2 cellular contexts compared by ENCODE assay signal in the genomic region with DNA sequence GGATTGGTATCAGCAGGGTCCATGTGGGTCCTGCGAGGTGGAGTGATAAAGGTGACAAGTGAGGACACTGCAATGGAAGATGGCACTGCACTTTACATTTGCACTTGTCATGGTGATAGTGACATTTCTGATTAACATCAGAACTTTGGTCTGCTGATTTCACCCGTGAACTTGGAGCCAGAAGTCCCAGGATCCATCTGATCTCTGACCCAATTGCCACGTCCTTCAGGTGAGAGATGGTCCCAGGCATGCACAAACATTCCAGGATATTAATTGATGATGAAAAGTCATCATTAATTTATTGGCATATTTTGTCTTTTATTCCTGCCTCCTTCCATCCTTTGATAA.
TF ChIP-seq lines count a peak whose summit lies in the region.

No MANE protein-coding gene starts in this region.

TF ChIP-seq in HepG2, 621 proteins besides CTCF, POLR2A, EP300 and RAD21 (continues in another document):
- TF ChIP-seq, protein P1, sequence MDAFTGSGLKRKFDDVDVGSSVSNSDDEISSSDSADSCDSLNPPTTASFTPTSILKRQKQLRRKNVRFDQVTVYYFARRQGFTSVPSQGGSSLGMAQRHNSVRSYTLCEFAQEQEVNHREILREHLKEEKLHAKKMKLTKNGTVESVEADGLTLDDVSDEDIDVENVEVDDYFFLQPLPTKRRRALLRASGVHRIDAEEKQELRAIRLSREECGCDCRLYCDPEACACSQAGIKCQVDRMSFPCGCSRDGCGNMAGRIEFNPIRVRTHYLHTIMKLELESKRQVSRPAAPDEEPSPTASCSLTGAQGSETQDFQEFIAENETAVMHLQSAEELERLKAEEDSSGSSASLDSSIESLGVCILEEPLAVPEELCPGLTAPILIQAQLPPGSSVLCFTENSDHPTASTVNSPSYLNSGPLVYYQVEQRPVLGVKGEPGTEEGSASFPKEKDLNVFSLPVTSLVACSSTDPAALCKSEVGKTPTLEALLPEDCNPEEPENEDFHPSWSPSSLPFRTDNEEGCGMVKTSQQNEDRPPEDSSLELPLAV (CRISPR knock-in tag; conservative IDR thresholded peaks at IDR 0.05; ENCODE audit: low read depth) = no peak
- TF ChIP-seq, protein P2, sequence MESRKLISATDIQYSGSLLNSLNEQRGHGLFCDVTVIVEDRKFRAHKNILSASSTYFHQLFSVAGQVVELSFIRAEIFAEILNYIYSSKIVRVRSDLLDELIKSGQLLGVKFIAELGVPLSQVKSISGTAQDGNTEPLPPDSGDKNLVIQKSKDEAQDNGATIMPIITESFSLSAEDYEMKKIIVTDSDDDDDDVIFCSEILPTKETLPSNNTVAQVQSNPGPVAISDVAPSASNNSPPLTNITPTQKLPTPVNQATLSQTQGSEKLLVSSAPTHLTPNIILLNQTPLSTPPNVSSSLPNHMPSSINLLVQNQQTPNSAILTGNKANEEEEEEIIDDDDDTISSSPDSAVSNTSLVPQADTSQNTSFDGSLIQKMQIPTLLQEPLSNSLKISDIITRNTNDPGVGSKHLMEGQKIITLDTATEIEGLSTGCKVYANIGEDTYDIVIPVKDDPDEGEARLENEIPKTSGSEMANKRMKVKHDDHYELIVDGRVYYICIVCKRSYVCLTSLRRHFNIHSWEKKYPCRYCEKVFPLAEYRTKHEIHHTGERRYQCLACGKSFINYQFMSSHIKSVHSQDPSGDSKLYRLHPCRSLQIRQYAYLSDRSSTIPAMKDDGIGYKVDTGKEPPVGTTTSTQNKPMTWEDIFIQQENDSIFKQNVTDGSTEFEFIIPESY (CRISPR knock-in tag; IDR thresholded peaks at IDR 0.05) = no peak
- TF ChIP-seq, protein P3, sequence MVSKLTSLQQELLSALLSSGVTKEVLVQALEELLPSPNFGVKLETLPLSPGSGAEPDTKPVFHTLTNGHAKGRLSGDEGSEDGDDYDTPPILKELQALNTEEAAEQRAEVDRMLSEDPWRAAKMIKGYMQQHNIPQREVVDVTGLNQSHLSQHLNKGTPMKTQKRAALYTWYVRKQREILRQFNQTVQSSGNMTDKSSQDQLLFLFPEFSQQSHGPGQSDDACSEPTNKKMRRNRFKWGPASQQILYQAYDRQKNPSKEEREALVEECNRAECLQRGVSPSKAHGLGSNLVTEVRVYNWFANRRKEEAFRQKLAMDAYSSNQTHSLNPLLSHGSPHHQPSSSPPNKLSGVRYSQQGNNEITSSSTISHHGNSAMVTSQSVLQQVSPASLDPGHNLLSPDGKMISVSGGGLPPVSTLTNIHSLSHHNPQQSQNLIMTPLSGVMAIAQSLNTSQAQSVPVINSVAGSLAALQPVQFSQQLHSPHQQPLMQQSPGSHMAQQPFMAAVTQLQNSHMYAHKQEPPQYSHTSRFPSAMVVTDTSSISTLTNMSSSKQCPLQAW (CRISPR knock-in tag; IDR thresholded peaks at IDR 0.05) = no peak
- TF ChIP-seq GATA4 (IDR thresholded peaks at IDR 0.05; ENCODE audit: borderline replicate concordance, low read depth) (no peak), FOXO1 (CRISPR knock-in tag; IDR thresholded peaks at IDR 0.05) (no peak), PHF20 (CRISPR knock-in tag; IDR thresholded peaks at IDR 0.05) (no peak), SKI (IDR thresholded peaks at IDR 0.05; ENCODE audit: partially characterized antibody) (peak; percentile 60), SAP130 (CRISPR knock-in tag; IDR thresholded peaks at IDR 0.05; ENCODE audit: low read depth) (no peak), KDM5A (IDR thresholded peaks at IDR 0.05; ENCODE audit: borderline replicate concordance, low read length) (no peak), RARA (CRISPR knock-in tag; IDR thresholded peaks at IDR 0.05) (peak; percentile 71), HMG20B (CRISPR knock-in tag; conservative IDR thresholded peaks at IDR 0.05) (no peak), U2AF1 (optimal IDR thresholded peaks at IDR 0.05; ENCODE audit: low read depth, low read length) (no peak), ZSCAN31 (CRISPR knock-in tag; IDR thresholded peaks at IDR 0.05; ENCODE audit: low read depth) (no peak), RXRB (CRISPR knock-in tag; IDR thresholded peaks at IDR 0.05; ENCODE audit: borderline replicate concordance) (0 out of 2 replicates have a peak, but pooled peaks have one; percentile 14), RBM39 (IDR thresholded peaks at IDR 0.05; ENCODE audit: low read depth, low read length, poor library complexity, severe bottlenecking) (no peak), PPARG (CRISPR knock-in tag; conservative IDR thresholded peaks at IDR 0.05) (peak; percentile 58; the same call in 1 of the 2 replicates), ASH2L (IDR thresholded peaks at IDR 0.05; ENCODE audit: insufficient read length, low read depth, low read length) (no peak), TBL1XR1 (IDR thresholded peaks at IDR 0.05; ENCODE audit: borderline replicate concordance, low read length, partially characterized antibody) (peak; percentile 58)
- TF ChIP-seq, protein P4, sequence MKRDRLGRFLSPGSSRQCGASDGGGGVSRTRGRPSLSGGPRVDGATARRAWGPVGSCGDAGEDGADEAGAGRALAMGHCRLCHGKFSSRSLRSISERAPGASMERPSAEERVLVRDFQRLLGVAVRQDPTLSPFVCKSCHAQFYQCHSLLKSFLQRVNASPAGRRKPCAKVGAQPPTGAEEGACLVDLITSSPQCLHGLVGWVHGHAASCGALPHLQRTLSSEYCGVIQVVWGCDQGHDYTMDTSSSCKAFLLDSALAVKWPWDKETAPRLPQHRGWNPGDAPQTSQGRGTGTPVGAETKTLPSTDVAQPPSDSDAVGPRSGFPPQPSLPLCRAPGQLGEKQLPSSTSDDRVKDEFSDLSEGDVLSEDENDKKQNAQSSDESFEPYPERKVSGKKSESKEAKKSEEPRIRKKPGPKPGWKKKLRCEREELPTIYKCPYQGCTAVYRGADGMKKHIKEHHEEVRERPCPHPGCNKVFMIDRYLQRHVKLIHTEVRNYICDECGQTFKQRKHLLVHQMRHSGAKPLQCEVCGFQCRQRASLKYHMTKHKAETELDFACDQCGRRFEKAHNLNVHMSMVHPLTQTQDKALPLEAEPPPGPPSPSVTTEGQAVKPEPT (CRISPR knock-in tag; IDR thresholded peaks at IDR 0.05; ENCODE audit: low read depth) = no peak
- TF ChIP-seq, protein P5, sequence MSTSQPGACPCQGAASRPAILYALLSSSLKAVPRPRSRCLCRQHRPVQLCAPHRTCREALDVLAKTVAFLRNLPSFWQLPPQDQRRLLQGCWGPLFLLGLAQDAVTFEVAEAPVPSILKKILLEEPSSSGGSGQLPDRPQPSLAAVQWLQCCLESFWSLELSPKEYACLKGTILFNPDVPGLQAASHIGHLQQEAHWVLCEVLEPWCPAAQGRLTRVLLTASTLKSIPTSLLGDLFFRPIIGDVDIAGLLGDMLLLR (CRISPR knock-in tag; IDR thresholded peaks at IDR 0.05) = no peak

TF ChIP-seq in H1, 55 proteins besides CTCF, POLR2A, EP300 and RAD21:
- TF ChIP-seq SIRT6 (IDR thresholded peaks at IDR 0.05; ENCODE audit: low read length) (no peak), TBP (IDR thresholded peaks at IDR 0.05; ENCODE audit: low read depth, low read length) (no peak)
TF ChIP-seq in H1: peak in this region for 0.
